1 cellular context compared by ENCODE assay signal in the genomic region with DNA sequence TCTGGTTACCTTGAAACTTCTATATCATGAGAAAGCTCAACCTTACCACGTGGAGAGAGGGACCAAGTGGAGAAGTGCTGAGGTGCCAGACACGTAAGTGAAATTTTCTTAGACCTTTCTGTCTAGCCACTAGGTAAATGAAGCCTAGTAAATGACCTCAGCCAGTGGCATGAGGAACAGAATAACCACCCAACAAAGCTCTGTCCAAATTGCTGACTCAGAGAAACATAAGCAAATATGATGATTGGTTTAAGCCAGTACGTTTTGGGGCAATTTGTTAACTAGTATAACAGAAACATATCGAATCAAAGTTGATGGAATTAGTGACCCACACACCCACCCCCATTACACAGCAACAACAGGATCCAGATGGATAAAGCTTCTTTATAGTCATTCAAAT.
TF ChIP-seq lines count a peak whose summit lies in the region.

No MANE protein-coding gene starts in this region.

TF ChIP-seq in IMR-90, 13 proteins besides CTCF, POLR2A, EP300 and RAD21:
- TF ChIP-seq MAFK (IDR thresholded peaks at IDR 0.05; ENCODE audit: low read depth, low read length) (peak; percentile 96), NFE2L2 (IDR thresholded peaks at IDR 0.05; ENCODE audit: low read depth, low read length) (no peak)
- TF ChIP-seq, protein P1, sequence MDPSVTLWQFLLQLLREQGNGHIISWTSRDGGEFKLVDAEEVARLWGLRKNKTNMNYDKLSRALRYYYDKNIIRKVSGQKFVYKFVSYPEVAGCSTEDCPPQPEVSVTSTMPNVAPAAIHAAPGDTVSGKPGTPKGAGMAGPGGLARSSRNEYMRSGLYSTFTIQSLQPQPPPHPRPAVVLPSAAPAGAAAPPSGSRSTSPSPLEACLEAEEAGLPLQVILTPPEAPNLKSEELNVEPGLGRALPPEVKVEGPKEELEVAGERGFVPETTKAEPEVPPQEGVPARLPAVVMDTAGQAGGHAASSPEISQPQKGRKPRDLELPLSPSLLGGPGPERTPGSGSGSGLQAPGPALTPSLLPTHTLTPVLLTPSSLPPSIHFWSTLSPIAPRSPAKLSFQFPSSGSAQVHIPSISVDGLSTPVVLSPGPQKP (IDR thresholded peaks at IDR 0.05; ENCODE audit: borderline replicate concordance, low read depth, low read length): no peak
